ENCODE assay signal across 1 cellular context in genomic region chr17:42937712-42938596, GRCh38.
A peak's percentile ranks its signal among the peaks of the same experiment; 100 is the strongest.
TF ChIP-seq lines count a peak whose summit lies in the region.

No MANE protein-coding gene starts in this region.

TF ChIP-seq in HepG2, 621 proteins besides CTCF, POLR2A, EP300 and RAD21 (continued from another document and continues in another):
- TF ChIP-seq, protein P1, sequence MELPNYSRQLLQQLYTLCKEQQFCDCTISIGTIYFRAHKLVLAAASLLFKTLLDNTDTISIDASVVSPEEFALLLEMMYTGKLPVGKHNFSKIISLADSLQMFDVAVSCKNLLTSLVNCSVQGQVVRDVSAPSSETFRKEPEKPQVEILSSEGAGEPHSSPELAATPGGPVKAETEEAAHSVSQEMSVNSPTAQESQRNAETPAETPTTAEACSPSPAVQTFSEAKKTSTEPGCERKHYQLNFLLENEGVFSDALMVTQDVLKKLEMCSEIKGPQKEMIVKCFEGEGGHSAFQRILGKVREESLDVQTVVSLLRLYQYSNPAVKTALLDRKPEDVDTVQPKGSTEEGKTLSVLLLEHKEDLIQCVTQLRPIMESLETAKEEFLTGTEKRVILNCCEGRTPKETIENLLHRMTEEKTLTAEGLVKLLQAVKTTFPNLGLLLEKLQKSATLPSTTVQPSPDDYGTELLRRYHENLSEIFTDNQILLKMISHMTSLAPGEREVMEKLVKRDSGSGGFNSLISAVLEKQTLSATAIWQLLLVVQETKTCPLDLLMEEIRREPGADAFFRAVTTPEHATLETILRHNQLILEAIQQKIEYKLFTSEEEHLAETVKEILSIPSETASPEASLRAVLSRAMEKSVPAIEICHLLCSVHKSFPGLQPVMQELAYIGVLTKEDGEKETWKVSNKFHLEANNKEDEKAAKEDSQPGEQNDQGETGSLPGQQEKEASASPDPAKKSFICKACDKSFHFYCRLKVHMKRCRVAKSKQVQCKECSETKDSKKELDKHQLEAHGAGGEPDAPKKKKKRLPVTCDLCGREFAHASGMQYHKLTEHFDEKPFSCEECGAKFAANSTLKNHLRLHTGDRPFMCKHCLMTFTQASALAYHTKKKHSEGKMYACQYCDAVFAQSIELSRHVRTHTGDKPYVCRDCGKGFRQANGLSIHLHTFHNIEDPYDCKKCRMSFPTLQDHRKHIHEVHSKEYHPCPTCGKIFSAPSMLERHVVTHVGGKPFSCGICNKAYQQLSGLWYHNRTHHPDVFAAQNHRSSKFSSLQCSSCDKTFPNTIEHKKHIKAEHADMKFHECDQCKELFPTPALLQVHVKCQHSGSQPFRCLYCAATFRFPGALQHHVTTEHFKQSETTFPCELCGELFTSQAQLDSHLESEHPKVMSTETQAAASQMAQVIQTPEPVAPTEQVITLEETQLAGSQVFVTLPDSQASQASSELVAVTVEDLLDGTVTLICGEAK (IDR thresholded peaks at IDR 0.05): no peak
- TF ChIP-seq, protein P1 (CRISPR knock-in tag; IDR thresholded peaks at IDR 0.05): no peak
- TF ChIP-seq, protein P2, sequence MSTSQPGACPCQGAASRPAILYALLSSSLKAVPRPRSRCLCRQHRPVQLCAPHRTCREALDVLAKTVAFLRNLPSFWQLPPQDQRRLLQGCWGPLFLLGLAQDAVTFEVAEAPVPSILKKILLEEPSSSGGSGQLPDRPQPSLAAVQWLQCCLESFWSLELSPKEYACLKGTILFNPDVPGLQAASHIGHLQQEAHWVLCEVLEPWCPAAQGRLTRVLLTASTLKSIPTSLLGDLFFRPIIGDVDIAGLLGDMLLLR (CRISPR knock-in tag; IDR thresholded peaks at IDR 0.05): no peak
- TF ChIP-seq ZNF430 (CRISPR knock-in tag; IDR thresholded peaks at IDR 0.05): no peak
- TF ChIP-seq ZFAT (CRISPR knock-in tag; conservative IDR thresholded peaks at IDR 0.05): no peak
- no peak for TF ChIP-seq HNF4G (IDR thresholded peaks at IDR 0.05; ENCODE audit: borderline replicate concordance, low read depth, low read length)
- TF ChIP-seq HNF4G (CRISPR knock-in tag; IDR thresholded peaks at IDR 0.05; ENCODE audit: borderline replicate concordance, low read depth): no peak
- TF ChIP-seq, protein P3, sequence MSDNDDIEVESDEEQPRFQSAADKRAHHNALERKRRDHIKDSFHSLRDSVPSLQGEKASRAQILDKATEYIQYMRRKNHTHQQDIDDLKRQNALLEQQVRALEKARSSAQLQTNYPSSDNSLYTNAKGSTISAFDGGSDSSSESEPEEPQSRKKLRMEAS (IDR thresholded peaks at IDR 0.05): no peak
- TF ChIP-seq, protein P4, sequence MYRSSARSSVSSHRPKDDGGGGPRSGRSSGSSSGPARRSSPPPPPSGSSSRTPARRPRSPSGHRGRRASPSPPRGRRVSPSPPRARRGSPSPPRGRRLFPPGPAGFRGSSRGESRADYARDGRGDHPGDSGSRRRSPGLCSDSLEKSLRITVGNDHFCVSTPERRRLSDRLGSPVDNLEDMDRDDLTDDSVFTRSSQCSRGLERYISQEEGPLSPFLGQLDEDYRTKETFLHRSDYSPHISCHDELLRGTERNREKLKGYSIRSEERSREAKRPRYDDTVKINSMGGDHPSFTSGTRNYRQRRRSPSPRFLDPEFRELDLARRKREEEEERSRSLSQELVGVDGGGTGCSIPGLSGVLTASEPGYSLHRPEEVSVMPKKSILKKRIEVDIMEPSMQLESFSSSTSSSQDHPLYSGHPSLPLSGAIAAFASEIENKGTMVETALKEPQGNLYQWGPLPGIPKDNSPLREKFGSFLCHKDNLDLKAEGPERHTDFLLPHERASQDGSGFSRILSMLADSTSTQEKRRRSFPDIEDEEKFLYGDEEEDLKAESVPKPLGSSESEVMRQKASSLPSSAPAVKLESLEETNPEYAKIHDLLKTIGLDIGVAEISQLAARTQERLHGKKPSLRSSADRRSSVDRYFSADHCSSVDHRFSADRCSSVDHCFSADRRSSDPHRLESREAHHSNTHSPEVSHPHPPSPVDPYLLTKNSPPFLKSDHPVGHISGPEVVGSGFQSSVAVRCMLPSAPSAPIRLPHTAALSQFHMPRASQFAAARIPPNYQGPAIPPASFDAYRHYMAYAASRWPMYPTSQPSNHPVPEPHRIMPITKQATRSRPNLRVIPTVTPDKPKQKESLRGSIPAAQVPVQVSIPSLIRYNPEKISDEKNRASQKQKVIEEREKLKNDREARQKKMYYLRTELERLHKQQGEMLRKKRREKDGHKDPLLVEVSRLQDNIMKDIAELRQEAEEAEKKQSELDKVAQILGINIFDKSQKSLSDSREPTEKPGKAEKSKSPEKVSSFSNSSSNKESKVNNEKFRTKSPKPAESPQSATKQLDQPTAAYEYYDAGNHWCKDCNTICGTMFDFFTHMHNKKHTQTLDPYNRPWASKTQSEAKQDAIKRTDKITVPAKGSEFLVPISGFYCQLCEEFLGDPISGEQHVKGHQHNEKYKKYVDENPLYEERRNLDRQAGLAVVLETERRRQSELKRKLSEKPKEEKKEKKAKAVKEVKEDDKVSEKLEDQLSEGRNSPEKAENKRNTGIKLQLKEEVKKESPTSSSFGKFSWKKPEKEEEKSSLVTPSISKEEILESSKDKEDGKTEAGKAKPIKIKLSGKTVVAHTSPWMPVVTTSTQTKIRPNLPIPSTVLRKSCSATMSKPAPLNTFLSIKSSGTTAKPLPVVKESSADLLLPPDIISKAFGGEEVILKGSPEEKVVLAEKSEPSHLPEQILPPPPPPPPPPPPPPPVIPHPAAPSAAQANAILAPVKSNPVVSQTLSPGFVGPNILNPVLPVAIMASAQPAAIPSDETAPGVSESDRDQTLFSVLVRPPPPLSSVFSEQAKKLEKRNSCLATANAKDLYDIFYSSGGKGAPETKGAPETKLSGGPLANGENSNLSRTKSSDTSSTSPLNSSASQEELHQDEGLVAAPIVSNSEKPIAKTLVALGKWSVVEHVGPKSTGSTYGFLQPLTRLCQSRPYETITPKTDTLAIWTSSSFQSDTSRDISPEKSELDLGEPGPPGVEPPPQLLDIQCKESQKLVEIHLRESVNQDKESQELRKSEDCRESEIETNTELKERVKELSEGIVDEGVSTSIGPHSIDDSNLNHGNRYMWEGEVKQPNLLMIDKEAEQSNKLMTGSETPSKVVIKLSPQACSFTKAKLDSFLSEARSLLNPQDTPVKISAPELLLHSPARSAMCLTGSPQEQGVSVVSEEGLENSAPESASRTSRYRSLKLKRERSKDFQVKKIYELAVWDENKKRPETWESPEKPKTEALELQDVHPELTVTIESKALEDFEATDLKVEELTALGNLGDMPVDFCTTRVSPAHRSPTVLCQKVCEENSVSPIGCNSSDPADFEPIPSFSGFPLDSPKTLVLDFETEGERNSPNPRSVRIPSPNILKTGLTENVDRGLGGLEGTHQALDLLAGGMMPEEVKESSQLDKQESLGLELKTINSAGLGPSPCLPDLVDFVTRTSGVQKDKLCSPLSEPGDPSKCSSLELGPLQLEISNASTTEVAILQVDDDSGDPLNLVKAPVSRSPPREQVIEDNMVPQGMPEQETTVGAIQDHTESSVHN (CRISPR knock-in tag; IDR thresholded peaks at IDR 0.05): no peak
- no peak for TF ChIP-seq MNT (IDR thresholded peaks at IDR 0.05)
- TF ChIP-seq, protein P5, sequence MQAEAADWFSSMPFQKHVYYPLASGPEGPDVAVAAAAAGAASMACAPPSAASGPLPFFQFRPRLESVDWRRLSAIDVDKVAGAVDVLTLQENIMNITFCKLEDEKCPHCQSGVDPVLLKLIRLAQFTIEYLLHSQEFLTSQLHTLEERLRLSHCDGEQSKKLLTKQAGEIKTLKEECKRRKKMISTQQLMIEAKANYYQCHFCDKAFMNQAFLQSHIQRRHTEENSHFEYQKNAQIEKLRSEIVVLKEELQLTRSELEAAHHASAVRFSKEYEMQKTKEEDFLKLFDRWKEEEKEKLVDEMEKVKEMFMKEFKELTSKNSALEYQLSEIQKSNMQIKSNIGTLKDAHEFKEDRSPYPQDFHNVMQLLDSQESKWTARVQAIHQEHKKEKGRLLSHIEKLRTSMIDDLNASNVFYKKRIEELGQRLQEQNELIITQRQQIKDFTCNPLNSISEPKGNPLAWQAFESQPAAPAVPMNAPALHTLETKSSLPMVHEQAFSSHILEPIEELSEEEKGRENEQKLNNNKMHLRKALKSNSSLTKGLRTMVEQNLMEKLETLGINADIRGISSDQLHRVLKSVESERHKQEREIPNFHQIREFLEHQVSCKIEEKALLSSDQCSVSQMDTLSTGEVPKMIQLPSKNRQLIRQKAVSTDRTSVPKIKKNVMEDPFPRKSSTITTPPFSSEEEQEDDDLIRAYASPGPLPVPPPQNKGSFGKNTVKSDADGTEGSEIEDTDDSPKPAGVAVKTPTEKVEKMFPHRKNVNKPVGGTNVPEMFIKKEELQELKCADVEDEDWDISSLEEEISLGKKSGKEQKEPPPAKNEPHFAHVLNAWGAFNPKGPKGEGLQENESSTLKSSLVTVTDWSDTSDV (CRISPR knock-in tag; IDR thresholded peaks at IDR 0.05): no peak
- TF ChIP-seq ZNF83 (CRISPR knock-in tag; IDR thresholded peaks at IDR 0.05; ENCODE audit: borderline replicate concordance): no peak
- TF ChIP-seq HMGA1 (CRISPR knock-in tag; conservative IDR thresholded peaks at IDR 0.05): no peak
- TF ChIP-seq ZNF264 (CRISPR knock-in tag; IDR thresholded peaks at IDR 0.05): no peak
- 0 out of 2 replicates have a peak, but pooled peaks have one; percentile 42 for TF ChIP-seq BRF2 (CRISPR knock-in tag; IDR thresholded peaks at IDR 0.05)
- TF ChIP-seq, protein P6, sequence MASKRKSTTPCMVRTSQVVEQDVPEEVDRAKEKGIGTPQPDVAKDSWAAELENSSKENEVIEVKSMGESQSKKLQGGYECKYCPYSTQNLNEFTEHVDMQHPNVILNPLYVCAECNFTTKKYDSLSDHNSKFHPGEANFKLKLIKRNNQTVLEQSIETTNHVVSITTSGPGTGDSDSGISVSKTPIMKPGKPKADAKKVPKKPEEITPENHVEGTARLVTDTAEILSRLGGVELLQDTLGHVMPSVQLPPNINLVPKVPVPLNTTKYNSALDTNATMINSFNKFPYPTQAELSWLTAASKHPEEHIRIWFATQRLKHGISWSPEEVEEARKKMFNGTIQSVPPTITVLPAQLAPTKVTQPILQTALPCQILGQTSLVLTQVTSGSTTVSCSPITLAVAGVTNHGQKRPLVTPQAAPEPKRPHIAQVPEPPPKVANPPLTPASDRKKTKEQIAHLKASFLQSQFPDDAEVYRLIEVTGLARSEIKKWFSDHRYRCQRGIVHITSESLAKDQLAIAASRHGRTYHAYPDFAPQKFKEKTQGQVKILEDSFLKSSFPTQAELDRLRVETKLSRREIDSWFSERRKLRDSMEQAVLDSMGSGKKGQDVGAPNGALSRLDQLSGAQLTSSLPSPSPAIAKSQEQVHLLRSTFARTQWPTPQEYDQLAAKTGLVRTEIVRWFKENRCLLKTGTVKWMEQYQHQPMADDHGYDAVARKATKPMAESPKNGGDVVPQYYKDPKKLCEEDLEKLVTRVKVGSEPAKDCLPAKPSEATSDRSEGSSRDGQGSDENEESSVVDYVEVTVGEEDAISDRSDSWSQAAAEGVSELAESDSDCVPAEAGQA (IDR thresholded peaks at IDR 0.05; ENCODE audit: low read depth): no peak
- TF ChIP-seq, protein P6 (CRISPR knock-in tag; IDR thresholded peaks at IDR 0.05; ENCODE audit: borderline replicate concordance): no peak
